Comparison of ENCODE assay signal across 19 cellular contexts in genomic region chr10:20890009-20890408, GRCh38. TPM values are rescaled to one million over a fixed set of nuclear protein-coding genes. Genes with fewer than 3 reads are reported as not detected.
A peak's percentile ranks its signal among the peaks of the same experiment; 100 is the strongest.
DNase-seq lines count a peak whose midpoint lies in the region; ATAC-seq and TF ChIP-seq lines count a peak whose summit lies in the region.
"Had no signal": no experiment of that assay in that cellular context is flagged by ENCODE, and none has a peak within 500 bp of the region (broad histone marks: within the 10 kb centered on the region; RNA-seq: fewer than 3 reads in every experiment).

No MANE protein-coding gene starts in this region.

- H3K9me3 ChIP-seq in right cardiac atrium (ENCODE audit: control insufficient read depth, low read length): no peaks in the 10 kb centered on the region
- H3K9me3 ChIP-seq: upper lobe of right lung had no signal

- no peaks in the 10 kb centered on the region for H3K27me3 ChIP-seq in GM23338 (ENCODE audit: insufficient read depth)
- no peaks in the 10 kb centered on the region for H3K27me3 ChIP-seq in right cardiac atrium (ENCODE audit: control insufficient read depth, insufficient read depth)
- H3K27me3 ChIP-seq: foreskin keratinocyte, upper lobe of right lung had no signal

- peak; percentile 43 for ATAC-seq in GM23338
- no peak for ATAC-seq in right cardiac atrium
- ATAC-seq in GM19467 (IDR thresholded peaks at IDR 0.05; ENCODE audit: unreplicated experiment): no peak
- no peak for ATAC-seq in GM18907 (IDR thresholded peaks at IDR 0.05; ENCODE audit: unreplicated experiment)
- ATAC-seq: sciatic nerve, upper lobe of right lung had no signal

- H3K4me3 Mint-ChIP-seq in GM23338: no peak overlapping the region
- H3K4me3 Mint-ChIP-seq: IgD-negative memory B cell had no signal

- no peaks in the 10 kb centered on the region for H3K36me3 ChIP-seq in GM23338 (ENCODE audit: insufficient read depth)

- H3K4me1 ChIP-seq in GM23338 (ENCODE audit: insufficient read depth) (peaks cover 14% of the 10 kb centered on the region), right cardiac atrium (ENCODE audit: control insufficient read depth, insufficient read depth, low read length) (no peaks in the 10 kb centered on the region)
- H3K4me1 ChIP-seq: foreskin keratinocyte, upper lobe of right lung had no signal

- H3K9me2 ChIP-seq in GM23338 (ENCODE audit: insufficient read depth): no peaks in the 10 kb centered on the region

- H3K4me1 Mint-ChIP-seq in GM23338: peaks cover 22% of the 10 kb centered on the region
- H3K4me1 Mint-ChIP-seq: IgD-negative memory B cell had no signal

- no peak overlapping the region for H3K27ac Mint-ChIP-seq in GM23338

- intact Hi-C loops in right cardiac atrium (cut with DNase I): no loop called here

- no peaks in the 10 kb centered on the region for H3K9me3 Mint-ChIP-seq in GM23338
- H3K9me3 Mint-ChIP-seq: IgD-negative memory B cell had no signal

- H3F3A ChIP-seq in GM23338 (replicated peaks; ENCODE audit: low read depth): no peaks in the 10 kb centered on the region

- H2AFZ ChIP-seq in GM23338: no peak overlapping the region
- H2AFZ ChIP-seq: GM23248 had no signal

- no peaks in the 10 kb centered on the region for H3K79me2 ChIP-seq in GM23338 (replicated peaks; ENCODE audit: insufficient read depth)

- H3K36me3 Mint-ChIP-seq in GM23338 (ENCODE audit: low read depth): no peaks in the 10 kb centered on the region
- H3K36me3 Mint-ChIP-seq: IgD-negative memory B cell had no signal

- H3K27me3 Mint-ChIP-seq in GM23338 (ENCODE audit: insufficient read depth, low read depth, poor library complexity): no peaks in the 10 kb centered on the region

- H3K27ac ChIP-seq in GM23338 (ENCODE audit: low read depth): no peak overlapping the region
- peak overlapping the region; percentile 79 for H3K27ac ChIP-seq in right cardiac atrium (ENCODE audit: low read length)
- H3K27ac ChIP-seq: foreskin keratinocyte, GM23248, upper lobe of right lung had no signal

- DNase-seq in GM23338 (ENCODE audit: low spot score) (no peak), NCI-H146 (lab: John Stamatoyannopoulos, UW) (peak; percentile 100), right cardiac atrium (peak in 1 of 3 donors; percentile 43), NCI-H128 (lab: John Stamatoyannopoulos, UW; ENCODE audit: unreplicated experiment) (no peak)
- DNase-seq in stimulated activated CD4-positive, alpha-beta T cell treated with anti-CD3 and anti-CD28 coated beads, Interleukin-12 subunit alpha, Interleukin-12 subunit beta, amount 100 ng/mL, for 4 hours: no peak
- DNase-seq: activated effector memory CD4-positive, alpha-beta T cell treated with anti-CD3 and anti-CD28 coated beads, Interleukin-2, amount 50 U/mL, for 16 hours; C1 segment of cervical spinal cord; effector memory CD4-positive, alpha-beta T cell; midbrain; NCI-H1694; stimulated activated CD4-positive, alpha-beta T cell treated with anti-CD3 and anti-CD28 coated beads, Interleukin-4, amount 100 ng/mL, for 24 hours; upper lobe of right lung had no signal

- TF ChIP-seq CTCF in GM23338 (conservative IDR thresholded peaks at IDR 0.05; ENCODE audit: low read depth in 2 of 2): no peak

- H4K20me1 ChIP-seq in GM23338 (replicated peaks; ENCODE audit: insufficient read depth): no peaks in the 10 kb centered on the region

- H3K4me3 ChIP-seq in GM23338: no peak overlapping the region
- H3K4me3 ChIP-seq in right cardiac atrium (ENCODE audit: low read length): peak overlapping the region; percentile 12
- H3K4me3 ChIP-seq: GM23248, upper lobe of right lung had no signal

- 50% methylated on average over 6 of the region's 6 CpGs for WGBS in right cardiac atrium

- peak overlapping the region; percentile 50 for H3K4me2 ChIP-seq in GM23338

TF ChIP-seq in GM23338, 12 proteins besides CTCF, POLR2A, EP300 and RAD21:
- TF ChIP-seq ZNF114 (CRISPR knock-in tag; IDR thresholded peaks at IDR 0.05) (no peak), JUNB (IDR thresholded peaks at IDR 0.05; ENCODE audit: unreplicated experiment) (no peak), NANOG (IDR thresholded peaks at IDR 0.05; ENCODE audit: borderline replicate concordance) (peak; percentile 34; the same call in 1 of the 2 replicates)

TF ChIP-seq in PFSK-1, 5 proteins besides CTCF, POLR2A, EP300 and RAD21:
- TF ChIP-seq TAF1 (IDR thresholded peaks at IDR 0.05; ENCODE audit: borderline replicate concordance, insufficient read depth, low read length) (no peak), FOXP2 (optimal IDR thresholded peaks at IDR 0.05; ENCODE audit: borderline replicate concordance, extremely low read depth, extremely low read length, insufficient read depth) (peak; percentile 69)

RNA-seq across cellular contexts. Expression of gene NEBL, which starts 7.1 kb away (rescaled TPM):
- total RNA-seq in GM23338 (2014; rRNA removed; shearing (Covaris generic)): 9.5 and 11.4 TPM in 2 replicates
- 2.3 and 2.6 TPM in 2 replicates for polyA plus RNA-seq in GM23338 (2016; fragmentation: Nextera tagmentation; extraction: Ambion mirVana)
- 3.4 TPM for polyA plus RNA-seq in PFSK-1 (2012; ENCODE audit: insufficient read length, low read depth)
- total RNA-seq in right cardiac atrium: 100 to 1,000 TPM; 477 to 628 (median 505) TPM
- polyA plus RNA-seq in right cardiac atrium: 257 TPM
- total RNA-seq: GM23248 had no signal
- polyA plus RNA-seq: GM23248, IgD-negative memory B cell had no signal

Comparison
In these comparisons a context has a peak if more than half of its experiments do, and no peak if none do; other contexts are left out.
1. RNA of gene NEBL, which starts 7.1 kb away (total RNA-seq): 477 to 628 TPM in right cardiac atrium; 9.5 to 11.4 TPM in GM23338; every median in the first group is over 10 times any median in the second.